9 cellular contexts compared by ENCODE assay signal in the genomic region with DNA sequence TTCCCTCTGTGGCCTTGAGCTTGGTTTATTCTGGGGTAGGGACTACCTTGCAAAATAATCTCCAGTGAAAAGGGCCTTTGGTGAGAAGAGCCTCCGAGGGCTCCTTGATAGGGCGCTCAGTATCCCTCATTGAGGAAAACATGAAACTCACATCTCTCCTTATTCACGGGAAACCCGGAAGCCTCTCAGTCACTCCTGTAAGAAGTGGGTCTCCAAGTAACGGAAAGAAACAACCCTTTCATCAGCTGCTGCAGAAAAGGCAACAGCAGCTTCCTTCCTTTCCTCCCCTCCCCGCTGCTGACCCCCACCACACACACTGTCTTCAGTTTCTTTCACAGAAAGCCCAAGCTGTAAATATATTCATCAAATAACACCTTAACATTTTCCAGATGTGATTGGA.
DNase-seq lines count a peak whose midpoint lies in the region; TF ChIP-seq lines count a peak whose summit lies in the region.
"Had no signal": no experiment of that assay in that cellular context is flagged by ENCODE, and none has a peak within 500 bp of the region (broad histone marks: within the 10 kb centered on the region; RNA-seq: fewer than 3 reads in every experiment).

No MANE protein-coding gene starts in this region.

- H3K4me1 ChIP-seq in liver (ENCODE audit: control insufficient read depth in 4 of 4, insufficient read depth in 4 of 4, low read length in 3 of 4) (peaks cover 4 to 32% (median 18%) of the 10 kb centered on the region in 4 donors), suprapubic skin (peaks cover 13% of the 10 kb centered on the region), BE2C (no peaks in the 10 kb centered on the region; the same call in 1 of the 2 replicates)

- H3K27me3 ChIP-seq in liver (ENCODE audit: control insufficient read depth in 4 of 4, insufficient read depth in 4 of 4, low read length in 3 of 4) (no peaks in the 10 kb centered on the region), suprapubic skin (no peaks in the 10 kb centered on the region), BE2C (no peaks in the 10 kb centered on the region; the same call in 1 of the 2 replicates)

- intact Hi-C loops in activated CD4-positive, alpha-beta T cell treated with anti-CD3 and anti-CD28 coated beads, Interleukin-2, amount 10 ng/mL, durations not matched to agents 24 days and 14 days (cut with micrococcal nuclease) = no loop called here

- no peaks in the 10 kb centered on the region for H3K9me3 Mint-ChIP-seq in activated CD4-positive, alpha-beta T cell treated with anti-CD3 and anti-CD28 coated beads, Interleukin-2, amount 10 ng/mL, durations not matched to agents 24 days and 14 days

- no peak for TF ChIP-seq EP300 in suprapubic skin (IDR thresholded peaks at IDR 0.05)

- H3K27me3 Mint-ChIP-seq in activated CD4-positive, alpha-beta T cell treated with anti-CD3 and anti-CD28 coated beads, Interleukin-2, amount 10 ng/mL, durations not matched to agents 24 days and 14 days = no peaks in the 10 kb centered on the region

- DNase-seq in activated CD4-positive, alpha-beta T cell treated with anti-CD3 and anti-CD28 coated beads, Interleukin-2, amount 10 ng/mL, durations not matched to agents 24 days and 14 days = peak; percentile 62
- DNase-seq in activated CD4-positive, alpha-beta T cell treated with anti-CD3 and anti-CD28 coated beads, Interleukin-2, amount 50 U/mL, for 4 hours = no peak
- DNase-seq in suprapubic skin (ENCODE audit: low spot score in 2 of 2) (no peak), NCI-H2227 treated with DMSO at 0.1 percent for 48 hours (lab: John Stamatoyannopoulos, UW) (no peak), iPS-NIHi7 (ENCODE audit: extremely low spot score) (no peak), BE2C (no peak)
- DNase-seq: nucleus accumbens had no signal

- no peak overlapping the region for H3K9ac ChIP-seq in liver (ENCODE audit: low read depth in 1 of 2, low read length in 2 of 2)

- H3K27ac Mint-ChIP-seq in activated CD4-positive, alpha-beta T cell treated with anti-CD3 and anti-CD28 coated beads, Interleukin-2, amount 10 ng/mL, durations not matched to agents 24 days and 14 days = peak overlapping the region; percentile 55

- peak overlapping the region; percentile 46 for H3K27ac ChIP-seq in adipose tissue (ENCODE audit: low read depth, low read length)
- peak overlapping the region; percentile 31 to 45 for H3K27ac ChIP-seq in liver (ENCODE audit: low read depth in 1 of 2, low read length in 2 of 2)
- peak overlapping the region; percentile 68 for H3K27ac ChIP-seq in suprapubic skin

- peaks cover 35% of the 10 kb centered on the region for H3K4me1 Mint-ChIP-seq in activated CD4-positive, alpha-beta T cell treated with anti-CD3 and anti-CD28 coated beads, Interleukin-2, amount 10 ng/mL, durations not matched to agents 24 days and 14 days

- no peak for TF ChIP-seq POLR2A in suprapubic skin (IDR thresholded peaks at IDR 0.05)

- no peaks in the 10 kb centered on the region for H3K36me3 Mint-ChIP-seq in activated CD4-positive, alpha-beta T cell treated with anti-CD3 and anti-CD28 coated beads, Interleukin-2, amount 10 ng/mL, durations not matched to agents 24 days and 14 days (ENCODE audit: low read depth)

- no peak for TF ChIP-seq CTCF in liver (IDR thresholded peaks at IDR 0.05; ENCODE audit: low read depth, low read length, missing input control)
- no peak for TF ChIP-seq CTCF in suprapubic skin (IDR thresholded peaks at IDR 0.05)
- TF ChIP-seq CTCF in BE2C (IDR thresholded peaks at IDR 0.05; ENCODE audit: low read depth, low read length) = no peak

- no peak for TF ChIP-seq RAD21 in liver (IDR thresholded peaks at IDR 0.05)

- H3K36me3 ChIP-seq in liver (ENCODE audit: control insufficient read depth in 4 of 4, insufficient read depth in 3 of 4, low read depth in 1 of 4, low read length in 3 of 4) (no peaks in the 10 kb centered on the region), suprapubic skin (no peaks in the 10 kb centered on the region), BE2C (no peaks in the 10 kb centered on the region)

- WGBS in adipose tissue, 3 donors = 38 to 79% (median 40%) methylated on average over 6 of the region's 6 CpGs
- 67% methylated on average over 6 of the region's 6 CpGs for WGBS in liver
- 85% methylated on average over 6 of the region's 6 CpGs for WGBS in suprapubic skin

- H3K4me3 Mint-ChIP-seq in activated CD4-positive, alpha-beta T cell treated with anti-CD3 and anti-CD28 coated beads, Interleukin-2, amount 10 ng/mL, durations not matched to agents 24 days and 14 days = peak overlapping the region; percentile 66

- H3K9me3 ChIP-seq in liver (ENCODE audit: control insufficient read depth in 4 of 4, low read length in 3 of 4) = no peaks in the 10 kb centered on the region
- no peaks in the 10 kb centered on the region for H3K9me3 ChIP-seq in suprapubic skin
- no peaks in the 10 kb centered on the region for H3K9me3 ChIP-seq in BE2C

- no peak overlapping the region for H3K4me3 ChIP-seq in liver (ENCODE audit: low read depth in 1 of 3, low read length in 3 of 3)
- no peak overlapping the region for H3K4me3 ChIP-seq in suprapubic skin
- no peak overlapping the region for H3K4me3 ChIP-seq in BE2C (ENCODE audit: low read depth, low read length)

TF ChIP-seq in liver, 16 proteins besides CTCF, POLR2A, EP300 and RAD21:
- TF ChIP-seq HNF4G (IDR thresholded peaks at IDR 0.05) = no peak
- no peak for TF ChIP-seq JUND (IDR thresholded peaks at IDR 0.05)
- TF ChIP-seq GABPA (IDR thresholded peaks at IDR 0.05 in 1 of 2, conservative IDR thresholded peaks at IDR 0.05 in 1 of 2) = no peak
- no peak for TF ChIP-seq NR2F2 (IDR thresholded peaks at IDR 0.05)
- peak; percentile 1 for TF ChIP-seq YY1 (IDR thresholded peaks at IDR 0.05)
